10 cellular contexts compared by ENCODE assay signal in genomic region chr10:94006591-94007550, GRCh38. TPM values are rescaled to one million over a fixed set of nuclear protein-coding genes. Genes with fewer than 3 reads are reported as not detected.
DNase-seq lines count a peak whose midpoint lies in the region; ATAC-seq, FAIRE-seq and TF ChIP-seq lines count a peak whose summit lies in the region.
"Had no signal": no experiment of that assay in that cellular context is flagged by ENCODE, and none has a peak within 500 bp of the region (broad histone marks: within the 10 kb centered on the region; RNA-seq: fewer than 3 reads in every experiment).

No MANE protein-coding gene starts in this region.

- H2AFZ ChIP-seq in mammary epithelial cell (ENCODE audit: low read depth, low read length) = no peak overlapping the region

- ATAC-seq in right lobe of liver (peak; percentile 33 to 85 (median 48)), GM21447 (IDR thresholded peaks at IDR 0.05; ENCODE audit: unreplicated experiment) (no peak), HG03342 (IDR thresholded peaks at IDR 0.05; ENCODE audit: unreplicated experiment) (no peak)

- H3K9ac ChIP-seq in mammary epithelial cell (ENCODE audit: insufficient read depth, low read length) = no peak overlapping the region

- H3K9me3 ChIP-seq in breast epithelium (no peaks in the 10 kb centered on the region), mammary epithelial cell (replicated peaks; ENCODE audit: insufficient read depth, low read length) (peaks cover 4% of the 10 kb centered on the region), right lobe of liver (no peaks in the 10 kb centered on the region)

- no peaks in the 10 kb centered on the region for H4K20me1 ChIP-seq in mammary epithelial cell (ENCODE audit: insufficient read depth, low read length)

- no peaks in the 10 kb centered on the region for H3K79me2 ChIP-seq in mammary epithelial cell (ENCODE audit: insufficient read depth, low read length)

- intact Hi-C loops in breast epithelium (cut with DNase I; ENCODE audit: low total_unique reads) = no loop called here
- intact Hi-C loops in mammary epithelial cell (cut with micrococcal nuclease) = no loop called here
- intact Hi-C loops in right lobe of liver (cut with DNase I) = no loop called here

- no peak for FAIRE-seq in urothelium cell line (lab: Jason Lieb, UNC)

- H3K36me3 ChIP-seq in breast epithelium = no peaks in the 10 kb centered on the region
- H3K36me3 ChIP-seq in mammary epithelial cell (ENCODE audit: insufficient read depth, low read length) = no peaks in the 10 kb centered on the region
- no peaks in the 10 kb centered on the region for H3K36me3 ChIP-seq in right lobe of liver

- H3K27me3 ChIP-seq in breast epithelium (no peaks in the 10 kb centered on the region), mammary epithelial cell (ENCODE audit: insufficient read depth, low read length) (no peaks in the 10 kb centered on the region), right lobe of liver (no peaks in the 10 kb centered on the region)

- H3K4me3 ChIP-seq in breast epithelium (no peak overlapping the region), mammary epithelial cell (replicated peaks in 1 of 3; ENCODE audit: insufficient read depth in 1 of 3, low read depth in 2 of 3, low read length in 3 of 3) (no peak overlapping the region), right lobe of liver (no peak overlapping the region)

- no TSS peak for BruUV-seq in mammary epithelial cell (replicated peaks; lab: Mats Ljungman, UMichigan)

- no peak overlapping the region for H3K4me2 ChIP-seq in mammary epithelial cell (ENCODE audit: insufficient read depth, low read depth, low read length)

- CTCF ChIA-PET in mammary epithelial cell (lab: Charles Lee; ENCODE audit: low non-redundant PET) = no interaction called here

- DNase-seq in breast epithelium (ENCODE audit: low spot score in 2 of 2) (peak in 1 of 2 donors; percentile 28), mammary epithelial cell (no peak), astrocyte of the hippocampus (ENCODE audit: low read depth, low spot score) (peak; percentile 96), right lobe of liver (no peak), urothelium cell line (ENCODE audit: low spot score) (peak; percentile 44), hepatic stellate cell (ENCODE audit: low spot score) (no peak)
- DNase-seq: CD4-positive, alpha-beta T cell; NCI-H1092 treated with DMSO at 0.1 percent for 48 hours had no signal

- H3K4me1 ChIP-seq in breast epithelium = no peaks in the 10 kb centered on the region
- no peaks in the 10 kb centered on the region for H3K4me1 ChIP-seq in mammary epithelial cell (ENCODE audit: insufficient read depth, low read length)
- H3K4me1 ChIP-seq in right lobe of liver = no peaks in the 10 kb centered on the region

- TF ChIP-seq POLR2A in breast epithelium (IDR thresholded peaks at IDR 0.05) = no peak
- TF ChIP-seq POLR2A in right lobe of liver (IDR thresholded peaks at IDR 0.05) = no peak

- WGBS in mammary epithelial cell (ENCODE audit: low coverage, missing lambda C conversion rate) = 2% methylated on average over 4 of the region's 4 CpGs
- WGBS in right lobe of liver (ENCODE audit: insufficient coverage, low coverage, low lambda C conversion rate, missing lambda C conversion rate) = 44% methylated on average over 4 of the region's 4 CpGs

- dilution Hi-C loops in mammary epithelial cell (cut with HindIII; ENCODE audit: low sequenced_read_pairs) = no loop called here

- in situ Hi-C loops in mammary epithelial cell (cut with MboI; ENCODE audit: low sequenced_read_pairs in 2 of 2) = no loop called here

- TF ChIP-seq CTCF in breast epithelium (IDR thresholded peaks at IDR 0.05) = no peak
- TF ChIP-seq CTCF in mammary epithelial cell (conservative IDR thresholded peaks at IDR 0.05 in 1 of 2, IDR thresholded peaks at IDR 0.05 in 1 of 2; ENCODE audit: extremely low read depth in 1 of 2, insufficient read depth in 1 of 2, low read depth in 1 of 2, low read length in 2 of 2) = no peak
- TF ChIP-seq CTCF in right lobe of liver (IDR thresholded peaks at IDR 0.05) = no peak

- H3K27ac ChIP-seq in breast epithelium (peak overlapping the region; percentile 46 to 66), mammary epithelial cell (ENCODE audit: insufficient read depth, low read depth, low read length) (no peak overlapping the region), right lobe of liver (no peak overlapping the region)

RNA-seq across cellular contexts. Expression of gene PLCE1, which starts 13.1 kb away (rescaled TPM):
- 10 to 100 TPM in 1 of 3 donors, 1 to 10 TPM in 2; 6.2 to 14.1 (median 7.0) TPM for total RNA-seq in breast epithelium
- total RNA-seq in mammary epithelial cell = 1 to 10 TPM in 1 of 2 donors, not detected in 1; 2.2 TPM
- polyA plus RNA-seq in mammary epithelial cell = 0.01 TPM
- not detected for polyA minus RNA-seq in mammary epithelial cell
- under 1 TPM; 0.24 to 0.95 (median 0.55) TPM for total RNA-seq in right lobe of liver

Comparison
In these comparisons a context has a peak if more than half of its experiments do, and no peak if none do; other contexts are left out.
1. H3K27ac ChIP-seq: peak in breast epithelium (2 of 2); none in mammary epithelial cell (single experiment) and right lobe of liver (0 of 3).
2. DNase-seq: peak in astrocyte of the hippocampus (single experiment) and urothelium cell line (single experiment); none in mammary epithelial cell (single experiment), right lobe of liver (0 of 3) and hepatic stellate cell (single experiment).
3. ATAC-seq: peak in right lobe of liver (4 of 4); none in GM21447 (single experiment) and HG03342 (single experiment).